1 cellular context compared by ENCODE assay signal in genomic region chr6:145688493-145688905, GRCh38.
TF ChIP-seq lines count a peak whose summit lies in the region.

No MANE protein-coding gene starts in this region.

TF ChIP-seq in IMR-90, 13 proteins besides CTCF, POLR2A, EP300 and RAD21:
- TF ChIP-seq CEBPB (IDR thresholded peaks at IDR 0.05; ENCODE audit: low read depth, low read length): no peak
- 0 out of 2 replicates have a peak, but pooled peaks have one; percentile 7 for TF ChIP-seq BHLHE40 (IDR thresholded peaks at IDR 0.05; ENCODE audit: low read depth, low read length)
